ENCODE assay signal across 1 cellular context in the genomic region with DNA sequence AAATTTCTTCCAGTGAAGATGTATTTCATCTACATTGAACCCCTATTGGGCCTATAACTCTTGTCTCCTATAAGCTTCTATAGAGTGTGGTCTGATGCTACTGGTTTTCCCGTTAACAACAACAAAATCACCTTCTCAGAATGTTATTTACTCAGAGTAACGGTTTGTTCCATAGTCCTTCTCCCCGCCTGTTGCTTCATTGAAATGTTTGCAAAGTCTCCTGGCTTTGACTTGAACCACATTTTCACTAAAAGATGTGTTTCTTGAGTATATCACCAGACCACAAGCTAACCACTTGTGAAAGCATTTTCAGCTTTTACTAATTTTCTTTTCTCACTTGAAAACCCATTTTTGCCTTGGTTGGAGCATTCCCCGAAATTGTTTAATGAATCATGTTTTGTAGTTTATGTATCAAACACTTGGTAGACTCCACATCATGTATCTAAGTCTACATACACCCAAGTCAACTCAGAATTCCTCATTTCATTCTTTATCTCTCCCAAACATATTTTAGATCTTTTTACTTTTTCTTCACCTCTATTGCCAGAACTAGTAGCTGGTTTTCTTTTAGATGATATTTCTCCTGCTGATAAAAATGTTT.
TF ChIP-seq lines count a peak whose summit lies in the region.

No MANE protein-coding gene starts in this region.

TF ChIP-seq in HepG2, 621 proteins besides CTCF, POLR2A, EP300 and RAD21 (continued from another document):
- no peak for TF ChIP-seq ZNF891 (CRISPR knock-in tag; IDR thresholded peaks at IDR 0.05)
- TF ChIP-seq, protein P1, sequence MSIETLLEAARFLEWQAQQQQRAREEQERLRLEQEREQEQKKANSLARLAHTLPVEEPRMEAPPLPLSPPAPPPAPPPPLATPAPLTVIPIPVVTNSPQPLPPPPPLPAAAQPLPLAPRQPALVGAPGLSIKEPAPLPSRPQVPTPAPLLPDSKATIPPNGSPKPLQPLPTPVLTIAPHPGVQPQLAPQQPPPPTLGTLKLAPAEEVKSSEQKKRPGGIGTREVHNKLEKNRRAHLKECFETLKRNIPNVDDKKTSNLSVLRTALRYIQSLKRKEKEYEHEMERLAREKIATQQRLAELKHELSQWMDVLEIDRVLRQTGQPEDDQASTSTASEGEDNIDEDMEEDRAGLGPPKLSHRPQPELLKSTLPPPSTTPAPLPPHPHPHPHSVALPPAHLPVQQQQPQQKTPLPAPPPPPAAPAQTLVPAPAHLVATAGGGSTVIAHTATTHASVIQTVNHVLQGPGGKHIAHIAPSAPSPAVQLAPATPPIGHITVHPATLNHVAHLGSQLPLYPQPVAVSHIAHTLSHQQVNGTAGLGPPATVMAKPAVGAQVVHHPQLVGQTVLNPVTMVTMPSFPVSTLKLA (IDR thresholded peaks at IDR 0.05): no peak
TF ChIP-seq in HepG2: peak in this region for 0.
